Comparison of ENCODE assay signal across 29 cellular contexts in the genomic region with DNA sequence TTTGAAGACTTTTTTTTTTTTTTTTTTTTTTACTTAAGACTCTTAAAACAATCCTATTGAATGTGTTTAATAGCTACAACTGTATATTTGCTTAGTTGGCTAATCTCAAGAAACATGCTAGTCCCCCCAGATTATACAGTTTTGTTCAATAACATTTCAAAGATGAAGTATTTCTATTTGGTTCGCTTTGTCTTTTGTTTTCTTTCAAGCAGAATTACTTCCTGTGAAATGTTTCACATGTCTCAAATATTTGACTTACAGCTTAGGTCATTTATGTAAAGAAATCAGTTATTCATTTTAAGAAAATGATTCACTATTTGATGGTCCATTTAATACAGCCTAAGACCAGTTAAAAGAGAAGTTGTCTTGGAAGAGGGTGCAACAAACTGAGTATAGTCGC. TPM values are rescaled to one million over a fixed set of nuclear protein-coding genes. Genes with fewer than 3 reads are reported as not detected.
DNase-seq lines count a peak whose midpoint lies in the region; ATAC-seq and TF ChIP-seq lines count a peak whose summit lies in the region.
"Had no signal": no experiment of that assay in that cellular context is flagged by ENCODE, and none has a peak within 500 bp of the region (broad histone marks: within the 10 kb centered on the region; RNA-seq: fewer than 3 reads in every experiment).

No MANE protein-coding gene starts in this region.

- no peak for ATAC-seq in HG02678 (IDR thresholded peaks at IDR 0.05; ENCODE audit: unreplicated experiment)
- ATAC-seq: activated T-helper 17 cell treated with anti-CD3 and anti-CD28 coated beads, Interleukin-2, amount 50 U/mL, for 72 hours; GM23338; natural killer cell treated with Interleukin-12 subunit alpha and Interleukin-12 subunit beta and Interleukin-15 and Interleukin-18, amount 100 ng/mL, for 72 hours; stimulated activated memory B cell treated with anti-CD40 and anti-IgM and Interleukin-4, amounts not matched to agents 10 μg/mL and 1 μg/mL and 100 μg/mL, for 72 hours; upper lobe of right lung had no signal

- no peaks in the 10 kb centered on the region for H3K27me3 ChIP-seq in sigmoid colon
- H3K27me3 ChIP-seq in spleen (replicated peaks in 1 of 7) = peaks cover 0 to 18% (median 0%) of the 10 kb centered on the region in 7 donors
- H3K27me3 ChIP-seq: cardiac muscle cell, ovary, SJCRH30, upper lobe of right lung had no signal

- H3K9me3 ChIP-seq in sigmoid colon (no peaks in the 10 kb centered on the region), spleen (no peaks in the 10 kb centered on the region)
- H3K9me3 ChIP-seq: ovary, SJCRH30, upper lobe of right lung had no signal

- intact Hi-C loops in sigmoid colon (cut with DNase I) (loop anchor here (5.0 kb wide), 1 partner anchor 82 kb away; no protein-coding TSS in a partner anchor), spleen (cut with DNase I; ENCODE audit: low total_unique reads) (no loop called here)

- TF ChIP-seq EP300 in sigmoid colon (IDR thresholded peaks at IDR 0.05) = no peak

- H3K4me1 ChIP-seq in sigmoid colon = peaks cover 0 to 55% (median 33%) of the 10 kb centered on the region in 4 donors
- H3K4me1 ChIP-seq in spleen = no peaks in the 10 kb centered on the region
- H3K4me1 ChIP-seq: upper lobe of right lung had no signal

- H3K4me3 ChIP-seq in sigmoid colon = no peak overlapping the region
- no peak overlapping the region for H3K4me3 ChIP-seq in spleen
- H3K4me3 ChIP-seq: cardiac muscle cell, GM23338, ovary, SJCRH30, upper lobe of right lung had no signal

- no peak for TF ChIP-seq POLR2A in sigmoid colon (IDR thresholded peaks at IDR 0.05)
- TF ChIP-seq POLR2A in spleen (IDR thresholded peaks at IDR 0.05) = no peak

- 61 to 73% methylated on average over 2 of the region's 2 CpGs for WGBS in sigmoid colon, 2 donors
- 84 to 94% (median 90%) methylated on average over 2 of the region's 2 CpGs for WGBS in spleen, 5 donors

- DNase-seq in HT1080 (ENCODE audit: low read depth) = peak; percentile 23
- DNase-seq in epithelial cell of prostate (ENCODE audit: low read depth, low spot score) = no peak
- DNase-seq in sigmoid colon = no peak
- no peak for DNase-seq in caudate nucleus (lab: John Stamatoyannopoulos, UW)
- DNase-seq in spleen = no peak
- DNase-seq: activated CD4-positive, alpha-beta memory T cell treated with anti-CD3 and anti-CD28 coated beads, Interleukin-2, amount 10 ng/mL, durations not matched to agents 7 days and 5 days; activated CD4-positive, alpha-beta T cell treated with anti-CD3 and anti-CD28 coated beads for 1 hour; activated naive CD4-positive, alpha-beta T cell treated with anti-CD3 and anti-CD28 coated beads, Interleukin-2, amount 50 U/mL, for 16 hours; AML-193; amygdala; CD4-positive, alpha-beta T cell; DMS 273 treated with DMSO at 0.1 percent for 48 hours; NCI-H1092; NCI-H187; NCI-H2171 treated with DMSO at 0.1 percent for 48 hours; NCI-H526 treated with DMSO at 0.1 percent for 48 hours; ovary; stimulated activated CD4-positive, alpha-beta T cell treated with anti-CD3 and anti-CD28 coated beads, Interleukin-4, amount 100 ng/mL, for 24 hours; substantia nigra; upper lobe of right lung had no signal

- H3K36me3 ChIP-seq in sigmoid colon = no peaks in the 10 kb centered on the region
- H3K36me3 ChIP-seq in spleen = no peaks in the 10 kb centered on the region
- H3K36me3 ChIP-seq: cardiac muscle cell, ovary, SJCRH30, upper lobe of right lung had no signal

- H3K27ac ChIP-seq in VCaP (peak overlapping the region; percentile 69), epithelial cell of prostate (peak overlapping the region; percentile 46), sigmoid colon (peak overlapping the region in 3 of 4 donors; percentile 7 to 68 (median 43)), caudate nucleus (ENCODE audit: low read depth, low read length) (no peak overlapping the region), spleen (no peak overlapping the region)
- H3K27ac ChIP-seq: cardiac muscle cell, ovary, SJCRH30, upper lobe of right lung had no signal

- no peak for TF ChIP-seq CTCF in VCaP (conservative IDR thresholded peaks at IDR 0.05)
- no peak for TF ChIP-seq CTCF in sigmoid colon (IDR thresholded peaks at IDR 0.05)
- no peak for TF ChIP-seq CTCF in spleen (IDR thresholded peaks at IDR 0.05 in 8 of 11, conservative IDR thresholded peaks at IDR 0.05 in 3 of 11)

RNA-seq across cellular contexts. Expression of a gene that starts 12.8 kb away (rescaled TPM):
- total RNA-seq in HT1080 (2014; rRNA removed; shearing (Covaris generic)) = 53.6 and 62.7 TPM in 2 replicates
- 73.0 and 92.6 TPM in 2 replicates for polyA plus RNA-seq in HT1080 (2015; cell fraction: cytosol; rRNA removed)
- 710 and 759 TPM in 2 replicates for polyA plus RNA-seq in HT1080 (2015; cell fraction: nucleus; rRNA removed)
- total RNA-seq in sigmoid colon = 100 to 1,000 TPM; 161 to 246 (median 185) TPM
- polyA plus RNA-seq in sigmoid colon = 100 to 1,000 TPM in 1 of 3 donors, 10 to 100 TPM in 2; 16.9 to 103 (median 22.8) TPM
- 100 to 1,000 TPM in 6 of 7 donors, 10 to 100 TPM in 1; 66.4 to 181 (median 149) TPM for total RNA-seq in spleen
- polyA plus RNA-seq in spleen = 10 to 100 TPM; 51.4 to 74.8 (median 68.6) TPM
- total RNA-seq: activated CD4-positive, alpha-beta memory T cell treated with anti-CD3 and anti-CD28 coated beads, Interleukin-2, amount 10 ng/mL, durations not matched to agents 7 days and 5 days; activated T-helper 17 cell treated with anti-CD3 and anti-CD28 coated beads, Interleukin-2, amount 50 U/mL, for 72 hours; CD4-positive, alpha-beta T cell; natural killer cell treated with Interleukin-12 subunit alpha and Interleukin-12 subunit beta and Interleukin-15 and Interleukin-18, amount 100 ng/mL, for 72 hours had no signal
- polyA plus RNA-seq: IgD-negative memory B cell had no signal

Comparison
In these comparisons a context has a peak if more than half of its experiments do, and no peak if none do; other contexts are left out.
1. H3K27ac ChIP-seq: peak in VCaP (single experiment), epithelial cell of prostate (single experiment) and sigmoid colon (3 of 4); none in caudate nucleus (single experiment) and spleen (0 of 8).